Comparison of ENCODE assay signal across 2 cellular contexts in the genomic region with DNA sequence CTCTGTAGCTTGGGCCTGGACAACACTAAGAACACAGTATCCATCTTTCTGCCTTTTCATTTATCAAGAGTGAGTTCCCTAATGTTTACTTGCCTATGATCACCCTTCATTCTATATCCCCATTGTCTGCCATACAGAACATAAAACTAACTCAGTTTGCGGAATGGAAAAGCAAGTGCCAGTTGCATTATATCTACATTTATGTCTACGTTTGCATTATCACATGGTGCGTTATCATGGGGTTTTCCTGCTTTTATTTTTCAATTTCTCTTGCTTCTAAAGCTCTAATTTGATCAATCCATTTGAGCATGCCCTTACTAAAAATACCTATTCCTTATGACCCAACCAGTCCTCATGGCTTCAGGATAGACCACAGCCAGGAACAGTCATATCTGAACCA.
A peak's percentile ranks its signal among the peaks of the same experiment; 100 is the strongest.
TF ChIP-seq lines count a peak whose summit lies in the region.

No MANE protein-coding gene starts in this region.

TF ChIP-seq in HepG2, 621 proteins besides CTCF, POLR2A, EP300 and RAD21:
- TF ChIP-seq MAFK (conservative IDR thresholded peaks at IDR 0.05 in 1 of 2, IDR thresholded peaks at IDR 0.05 in 1 of 2; ENCODE audit: low read length in 2 of 2) (peak; percentile 54 to 71; a peak in 3 of 4 replicates), MAFF (IDR thresholded peaks at IDR 0.05; ENCODE audit: low read depth, low read length) (peak; percentile 58), RCOR2 (CRISPR knock-in tag; IDR thresholded peaks at IDR 0.05) (no peak)

TF ChIP-seq in HCT116, 20 proteins besides CTCF, POLR2A, EP300 and RAD21:
- TF ChIP-seq ZNF274 (IDR thresholded peaks at IDR 0.05; ENCODE audit: low read depth, low read length) (no peak), CEBPB (IDR thresholded peaks at IDR 0.05; ENCODE audit: low read depth) (0 out of 2 replicates have a peak, but pooled peaks have one; percentile 1)
